1 cellular context compared by ENCODE assay signal in genomic region chr3:14565791-14566588, GRCh38.
TF ChIP-seq lines count a peak whose summit lies in the region.

No MANE protein-coding gene starts in this region.

TF ChIP-seq in GM23338, 12 proteins besides CTCF, POLR2A, EP300 and RAD21 (continued from another document):
- TF ChIP-seq, protein P1, sequence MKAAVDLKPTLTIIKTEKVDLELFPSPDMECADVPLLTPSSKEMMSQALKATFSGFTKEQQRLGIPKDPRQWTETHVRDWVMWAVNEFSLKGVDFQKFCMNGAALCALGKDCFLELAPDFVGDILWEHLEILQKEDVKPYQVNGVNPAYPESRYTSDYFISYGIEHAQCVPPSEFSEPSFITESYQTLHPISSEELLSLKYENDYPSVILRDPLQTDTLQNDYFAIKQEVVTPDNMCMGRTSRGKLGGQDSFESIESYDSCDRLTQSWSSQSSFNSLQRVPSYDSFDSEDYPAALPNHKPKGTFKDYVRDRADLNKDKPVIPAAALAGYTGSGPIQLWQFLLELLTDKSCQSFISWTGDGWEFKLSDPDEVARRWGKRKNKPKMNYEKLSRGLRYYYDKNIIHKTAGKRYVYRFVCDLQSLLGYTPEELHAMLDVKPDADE (IDR thresholded peaks at IDR 0.05) = no peak
- TF ChIP-seq, protein P2, sequence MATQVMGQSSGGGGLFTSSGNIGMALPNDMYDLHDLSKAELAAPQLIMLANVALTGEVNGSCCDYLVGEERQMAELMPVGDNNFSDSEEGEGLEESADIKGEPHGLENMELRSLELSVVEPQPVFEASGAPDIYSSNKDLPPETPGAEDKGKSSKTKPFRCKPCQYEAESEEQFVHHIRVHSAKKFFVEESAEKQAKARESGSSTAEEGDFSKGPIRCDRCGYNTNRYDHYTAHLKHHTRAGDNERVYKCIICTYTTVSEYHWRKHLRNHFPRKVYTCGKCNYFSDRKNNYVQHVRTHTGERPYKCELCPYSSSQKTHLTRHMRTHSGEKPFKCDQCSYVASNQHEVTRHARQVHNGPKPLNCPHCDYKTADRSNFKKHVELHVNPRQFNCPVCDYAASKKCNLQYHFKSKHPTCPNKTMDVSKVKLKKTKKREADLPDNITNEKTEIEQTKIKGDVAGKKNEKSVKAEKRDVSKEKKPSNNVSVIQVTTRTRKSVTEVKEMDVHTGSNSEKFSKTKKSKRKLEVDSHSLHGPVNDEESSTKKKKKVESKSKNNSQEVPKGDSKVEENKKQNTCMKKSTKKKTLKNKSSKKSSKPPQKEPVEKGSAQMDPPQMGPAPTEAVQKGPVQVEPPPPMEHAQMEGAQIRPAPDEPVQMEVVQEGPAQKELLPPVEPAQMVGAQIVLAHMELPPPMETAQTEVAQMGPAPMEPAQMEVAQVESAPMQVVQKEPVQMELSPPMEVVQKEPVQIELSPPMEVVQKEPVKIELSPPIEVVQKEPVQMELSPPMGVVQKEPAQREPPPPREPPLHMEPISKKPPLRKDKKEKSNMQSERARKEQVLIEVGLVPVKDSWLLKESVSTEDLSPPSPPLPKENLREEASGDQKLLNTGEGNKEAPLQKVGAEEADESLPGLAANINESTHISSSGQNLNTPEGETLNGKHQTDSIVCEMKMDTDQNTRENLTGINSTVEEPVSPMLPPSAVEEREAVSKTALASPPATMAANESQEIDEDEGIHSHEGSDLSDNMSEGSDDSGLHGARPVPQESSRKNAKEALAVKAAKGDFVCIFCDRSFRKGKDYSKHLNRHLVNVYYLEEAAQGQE (IDR thresholded peaks at IDR 0.05; ENCODE audit: unreplicated experiment) = no peak
- no peak for TF ChIP-seq EZH2 (IDR thresholded peaks at IDR 0.05; ENCODE audit: low read depth, unreplicated experiment)
- TF ChIP-seq STAT1 (IDR thresholded peaks at IDR 0.05; ENCODE audit: unreplicated experiment) = no peak
- no peak for TF ChIP-seq EZH2phosphoT487 (IDR thresholded peaks at IDR 0.05; ENCODE audit: unreplicated experiment)
- no peak for TF ChIP-seq POLR2AphosphoS5 (IDR thresholded peaks at IDR 0.05; ENCODE audit: low read depth)
